In the genomic region with DNA sequence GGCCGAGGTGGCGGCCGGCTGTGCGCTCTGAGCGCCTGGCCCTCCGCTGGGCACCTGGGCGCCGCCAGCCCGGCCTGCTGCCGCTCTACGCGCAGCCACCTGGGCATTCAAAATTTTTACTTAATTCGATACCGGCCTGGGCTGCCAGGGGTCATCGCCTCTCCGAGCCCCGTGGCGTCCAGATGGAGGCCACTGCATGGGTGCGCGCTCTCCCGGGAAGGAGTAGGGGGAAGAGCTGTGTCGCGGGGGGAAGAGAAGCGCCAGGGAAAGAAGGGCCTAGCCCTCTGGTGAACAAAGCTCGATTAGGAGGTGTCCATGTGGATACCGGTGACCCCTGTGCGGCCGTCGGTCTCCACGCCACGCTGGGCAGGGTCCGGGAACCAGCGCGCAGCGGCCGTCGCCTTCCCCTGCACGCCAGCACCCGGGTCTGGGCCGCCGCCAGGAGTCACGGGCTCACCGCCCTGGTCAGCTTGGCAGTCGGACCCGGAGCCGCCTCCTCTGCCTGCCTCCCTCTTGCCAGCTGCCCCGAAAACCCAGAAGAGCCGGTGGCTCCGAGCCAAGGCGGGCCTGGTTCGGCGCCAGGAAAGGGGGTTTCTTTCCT, we compare ENCODE assay signal across 8 cellular contexts. TPM values are rescaled to one million over a fixed set of nuclear protein-coding genes. Genes with fewer than 3 reads are reported as not detected.
DNase-seq lines count a peak whose midpoint lies in the region; ATAC-seq and TF ChIP-seq lines count a peak whose summit lies in the region.

No MANE protein-coding gene starts in this region.

- intact Hi-C loops in activated CD4-positive, alpha-beta T cell treated with anti-CD3 and anti-CD28 coated beads for 36 hours (cut with DNase I, micrococcal nuclease), result loop anchor here (1.0 kb wide), 5 partner anchors 26 to 405 kb away; a partner anchor contains a TSS

- peak; percentile 4 for ATAC-seq in activated CD4-positive, alpha-beta T cell treated with anti-CD3 and anti-CD28 coated beads for 36 hours
- peak; percentile 10 for ATAC-seq in HG02571 (IDR thresholded peaks at IDR 0.05; ENCODE audit: unreplicated experiment)

- H3K27ac Mint-ChIP-seq in activated CD4-positive, alpha-beta T cell treated with anti-CD3 and anti-CD28 coated beads for 36 hours, result peak overlapping the region; percentile 73
- peak overlapping the region in 4 of 5 experiments; percentile 72 to 95 (median 94) for H3K27ac Mint-ChIP-seq in brain

- H3K4me2 ChIP-seq in skeletal muscle satellite cell (ENCODE audit: low read length), result peak overlapping the region; percentile 96

- H3K36me3 ChIP-seq in skeletal muscle satellite cell (ENCODE audit: insufficient read depth, low read length), result no peaks in the 10 kb centered on the region

- peak overlapping the region; percentile 89 for H3K4me3 Mint-ChIP-seq in activated CD4-positive, alpha-beta T cell treated with anti-CD3 and anti-CD28 coated beads for 36 hours
- H3K4me3 Mint-ChIP-seq in brain, result peak overlapping the region; percentile 90 to 99 (median 98)

- peaks cover 5% of the 10 kb centered on the region for H3K36me3 Mint-ChIP-seq in activated CD4-positive, alpha-beta T cell treated with anti-CD3 and anti-CD28 coated beads for 36 hours (ENCODE audit: low read depth)
- peaks cover 24% of the 10 kb centered on the region for H3K36me3 Mint-ChIP-seq in brain

- H3K9me3 ChIP-seq in iPS-18c (ENCODE audit: control insufficient read depth, insufficient read depth, low read length) (no peaks in the 10 kb centered on the region), skeletal muscle satellite cell (replicated peaks; ENCODE audit: low read length) (no peaks in the 10 kb centered on the region)

- H3K27me3 Mint-ChIP-seq in activated CD4-positive, alpha-beta T cell treated with anti-CD3 and anti-CD28 coated beads for 36 hours, result peaks cover 6% of the 10 kb centered on the region
- peaks cover 4% of the 10 kb centered on the region for H3K27me3 Mint-ChIP-seq in brain

- POLR2A ChIA-PET in activated CD4-positive, alpha-beta T cell treated with anti-CD3 and anti-CD28 coated beads for 36 hours (lab: Charles Lee), result interaction anchor here (1.6 kb wide), 1 partner anchor 203 kb away, joined by 6 read pairs; a partner anchor contains a TSS

- CTCF ChIA-PET in activated CD4-positive, alpha-beta T cell treated with anti-CD3 and anti-CD28 coated beads for 36 hours (lab: Charles Lee), result interaction anchor here (0.7 to 2.9 kb wide), 9 partner anchors 9 to 204 kb away, joined by 3 to 11 read pairs (median 3); a partner anchor contains a TSS

- DNase-seq in activated CD4-positive, alpha-beta T cell treated with anti-CD3 and anti-CD28 coated beads for 36 hours, result no peak
- no peak for DNase-seq in activated CD4-positive, alpha-beta T cell treated with anti-CD3 and anti-CD28 coated beads for 48 hours
- peak; percentile 75 for DNase-seq in NCI-H69 (lab: John Stamatoyannopoulos, UW)
- DNase-seq in SKM-1 treated with dmso at 0.1 percent for 144 hours (lab: John Stamatoyannopoulos, UW; ENCODE audit: unreplicated experiment), result no peak

- H3K4me3 ChIP-seq in iPS-18c (ENCODE audit: insufficient read depth, low read depth, low read length), result peak overlapping the region; percentile 83
- peak overlapping the region; percentile 98 for H3K4me3 ChIP-seq in skeletal muscle satellite cell (ENCODE audit: low read length)

- H3K27me3 ChIP-seq in skeletal muscle satellite cell (ENCODE audit: control insufficient read depth, insufficient read depth, low read length), result no peaks in the 10 kb centered on the region

- peak overlapping the region; percentile 92 for H3K9ac ChIP-seq in skeletal muscle satellite cell (ENCODE audit: low read depth, low read length)

- no peaks in the 10 kb centered on the region for H3K9me3 Mint-ChIP-seq in activated CD4-positive, alpha-beta T cell treated with anti-CD3 and anti-CD28 coated beads for 36 hours (ENCODE audit: low read depth)
- peaks cover 0 to 2% (median 0%) of the 10 kb centered on the region in 5 experiments for H3K9me3 Mint-ChIP-seq in brain

- H3K4me1 Mint-ChIP-seq in activated CD4-positive, alpha-beta T cell treated with anti-CD3 and anti-CD28 coated beads for 36 hours, result peaks cover 26% of the 10 kb centered on the region
- H3K4me1 Mint-ChIP-seq in brain, result peaks cover 39% of the 10 kb centered on the region

- peaks cover 21% of the 10 kb centered on the region for H3K4me1 ChIP-seq in skeletal muscle satellite cell (ENCODE audit: control insufficient read depth, insufficient read depth, low read length)

- no peak for TF ChIP-seq CTCF in brain (conservative IDR thresholded peaks at IDR 0.05)

RNA-seq across cellular contexts. Expression of a gene that starts 0.7 kb away (rescaled TPM):
- 10 to 100 TPM in 1 of 2 experiments, 1 to 10 TPM in 1; 9.7 to 11.6 TPM for total RNA-seq in activated CD4-positive, alpha-beta T cell treated with anti-CD3 and anti-CD28 coated beads for 36 hours
- polyA plus RNA-seq in brain (ENCODE audit: insufficient read depth, low read depth, low replicate concordance), result 3.3 TPM
- 25.8 and 27.4 TPM in 2 replicates for total RNA-seq in skeletal muscle satellite cell (2012; rRNA removed)

RNA-seq across cellular contexts. Expression of a gene that starts 0.9 kb away (rescaled TPM):
- total RNA-seq in activated CD4-positive, alpha-beta T cell treated with anti-CD3 and anti-CD28 coated beads for 36 hours, result 1 to 10 TPM; 3.3 to 3.7 TPM
- 7.4 TPM for polyA plus RNA-seq in brain (ENCODE audit: insufficient read depth, low read depth, low replicate concordance)
- 15.2 and 16.2 TPM in 2 replicates for total RNA-seq in skeletal muscle satellite cell (2012; rRNA removed)

RNA-seq across cellular contexts. Expression of a gene that starts 26.1 kb away (rescaled TPM):
- 10 to 100 TPM; 21.5 to 25.8 TPM for total RNA-seq in activated CD4-positive, alpha-beta T cell treated with anti-CD3 and anti-CD28 coated beads for 36 hours
- polyA plus RNA-seq in brain (ENCODE audit: insufficient read depth, low read depth, low replicate concordance), result 15.9 TPM
- 24.9 and 26.1 TPM in 2 replicates for total RNA-seq in skeletal muscle satellite cell (2012; rRNA removed)

RNA-seq across cellular contexts. Expression of a gene that starts 46.2 kb away (rescaled TPM):
- 10 to 100 TPM; 74.8 to 79.1 TPM for total RNA-seq in activated CD4-positive, alpha-beta T cell treated with anti-CD3 and anti-CD28 coated beads for 36 hours
- polyA plus RNA-seq in brain (ENCODE audit: insufficient read depth, low read depth, low replicate concordance), result 17.0 TPM
- 71.4 and 76.6 TPM in 2 replicates for total RNA-seq in skeletal muscle satellite cell (2012; rRNA removed)
